Comparison of ENCODE assay signal across 1 cellular context in genomic region chr3:111823341-111823830, GRCh38.
TF ChIP-seq lines count a peak whose summit lies in the region.

No MANE protein-coding gene starts in this region.

TF ChIP-seq in GM23338, 12 proteins besides CTCF, POLR2A, EP300 and RAD21 (continued from another document):
- TF ChIP-seq, protein P1, sequence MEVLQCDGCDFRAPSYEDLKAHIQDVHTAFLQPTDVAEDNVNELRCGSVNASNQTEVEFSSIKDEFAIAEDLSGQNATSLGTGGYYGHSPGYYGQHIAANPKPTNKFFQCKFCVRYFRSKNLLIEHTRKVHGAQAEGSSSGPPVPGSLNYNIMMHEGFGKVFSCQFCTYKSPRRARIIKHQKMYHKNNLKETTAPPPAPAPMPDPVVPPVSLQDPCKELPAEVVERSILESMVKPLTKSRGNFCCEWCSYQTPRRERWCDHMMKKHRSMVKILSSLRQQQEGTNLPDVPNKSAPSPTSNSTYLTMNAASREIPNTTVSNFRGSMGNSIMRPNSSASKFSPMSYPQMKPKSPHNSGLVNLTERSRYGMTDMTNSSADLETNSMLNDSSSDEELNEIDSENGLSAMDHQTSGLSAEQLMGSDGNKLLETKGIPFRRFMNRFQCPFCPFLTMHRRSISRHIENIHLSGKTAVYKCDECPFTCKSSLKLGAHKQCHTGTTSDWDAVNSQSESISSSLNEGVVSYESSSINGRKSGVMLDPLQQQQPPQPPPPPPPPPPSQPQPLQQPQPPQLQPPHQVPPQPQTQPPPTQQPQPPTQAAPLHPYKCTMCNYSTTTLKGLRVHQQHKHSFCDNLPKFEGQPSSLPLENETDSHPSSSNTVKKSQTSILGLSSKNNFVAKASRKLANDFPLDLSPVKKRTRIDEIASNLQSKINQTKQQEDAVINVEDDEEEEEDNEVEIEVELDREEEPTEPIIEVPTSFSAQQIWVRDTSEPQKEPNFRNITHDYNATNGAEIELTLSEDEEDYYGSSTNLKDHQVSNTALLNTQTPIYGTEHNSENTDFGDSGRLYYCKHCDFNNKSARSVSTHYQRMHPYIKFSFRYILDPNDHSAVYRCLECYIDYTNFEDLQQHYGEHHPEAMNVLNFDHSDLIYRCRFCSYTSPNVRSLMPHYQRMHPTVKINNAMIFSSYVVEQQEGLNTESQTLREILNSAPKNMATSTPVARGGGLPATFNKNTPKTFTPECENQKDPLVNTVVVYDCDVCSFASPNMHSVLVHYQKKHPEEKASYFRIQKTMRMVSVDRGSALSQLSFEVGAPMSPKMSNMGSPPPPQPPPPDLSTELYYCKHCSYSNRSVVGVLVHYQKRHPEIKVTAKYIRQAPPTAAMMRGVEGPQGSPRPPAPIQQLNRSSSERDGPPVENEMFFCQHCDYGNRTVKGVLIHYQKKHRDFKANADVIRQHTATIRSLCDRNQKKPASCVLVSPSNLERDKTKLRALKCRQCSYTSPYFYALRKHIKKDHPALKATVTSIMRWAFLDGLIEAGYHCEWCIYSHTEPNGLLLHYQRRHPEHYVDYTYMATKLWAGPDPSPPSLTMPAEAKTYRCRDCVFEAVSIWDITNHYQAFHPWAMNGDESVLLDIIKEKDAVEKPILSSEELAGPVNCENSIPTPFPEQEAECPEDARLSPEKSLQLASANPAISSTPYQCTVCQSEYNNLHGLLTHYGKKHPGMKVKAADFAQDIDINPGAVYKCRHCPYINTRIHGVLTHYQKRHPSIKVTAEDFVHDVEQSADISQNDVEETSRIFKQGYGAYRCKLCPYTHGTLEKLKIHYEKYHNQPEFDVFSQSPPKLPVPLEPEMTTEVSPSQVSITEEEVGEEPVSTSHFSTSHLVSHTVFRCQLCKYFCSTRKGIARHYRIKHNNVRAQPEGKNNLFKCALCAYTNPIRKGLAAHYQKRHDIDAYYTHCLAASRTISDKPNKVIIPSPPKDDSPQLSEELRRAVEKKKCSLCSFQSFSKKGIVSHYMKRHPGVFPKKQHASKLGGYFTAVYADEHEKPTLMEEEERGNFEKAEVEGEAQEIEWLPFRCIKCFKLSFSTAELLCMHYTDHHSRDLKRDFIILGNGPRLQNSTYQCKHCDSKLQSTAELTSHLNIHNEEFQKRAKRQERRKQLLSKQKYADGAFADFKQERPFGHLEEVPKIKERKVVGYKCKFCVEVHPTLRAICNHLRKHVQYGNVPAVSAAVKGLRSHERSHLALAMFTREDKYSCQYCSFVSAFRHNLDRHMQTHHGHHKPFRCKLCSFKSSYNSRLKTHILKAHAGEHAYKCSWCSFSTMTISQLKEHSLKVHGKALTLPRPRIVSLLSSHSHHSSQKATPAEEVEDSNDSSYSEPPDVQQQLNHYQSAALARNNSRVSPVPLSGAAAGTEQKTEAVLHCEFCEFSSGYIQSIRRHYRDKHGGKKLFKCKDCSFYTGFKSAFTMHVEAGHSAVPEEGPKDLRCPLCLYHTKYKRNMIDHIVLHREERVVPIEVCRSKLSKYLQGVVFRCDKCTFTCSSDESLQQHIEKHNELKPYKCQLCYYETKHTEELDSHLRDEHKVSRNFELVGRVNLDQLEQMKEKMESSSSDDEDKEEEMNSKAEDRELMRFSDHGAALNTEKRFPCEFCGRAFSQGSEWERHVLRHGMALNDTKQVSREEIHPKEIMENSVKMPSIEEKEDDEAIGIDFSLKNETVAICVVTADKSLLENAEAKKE (CRISPR knock-in tag; IDR thresholded peaks at IDR 0.05): no peak
